Comparison of ENCODE assay signal across 19 cellular contexts in the genomic region with DNA sequence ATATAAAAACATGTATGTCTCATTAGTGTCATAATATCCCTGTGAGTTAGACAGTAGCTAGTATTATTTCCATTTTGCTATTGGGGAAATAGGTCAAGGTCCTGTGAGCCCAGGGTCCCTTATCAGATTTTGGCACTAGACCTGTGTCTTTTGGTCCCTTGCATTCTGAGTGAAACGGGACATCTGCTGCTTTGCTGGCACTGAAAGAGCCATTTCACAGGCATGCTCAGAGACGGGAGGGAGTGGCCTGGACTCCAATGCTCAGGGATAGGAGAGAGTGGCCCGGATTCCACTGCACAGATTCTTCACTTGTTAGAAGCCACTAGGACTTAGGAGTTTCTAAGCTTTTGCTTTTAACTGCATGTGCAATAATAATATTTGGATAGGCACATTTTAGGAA.
A peak's percentile ranks its signal among the peaks of the same experiment; 100 is the strongest.
DNase-seq lines count a peak whose midpoint lies in the region; ATAC-seq and TF ChIP-seq lines count a peak whose summit lies in the region.
"Had no signal": no experiment of that assay in that cellular context is flagged by ENCODE, and none has a peak within 500 bp of the region (broad histone marks: within the 10 kb centered on the region; RNA-seq: fewer than 3 reads in every experiment).

No MANE protein-coding gene starts in this region.

- no peaks in the 10 kb centered on the region for H3K27me3 Mint-ChIP-seq in activated T-cell treated with anti-CD3 and anti-CD28 coated beads, Interleukin-2, amount 50 U/mL, for 72 hours (ENCODE audit: low read depth)
- no peaks in the 10 kb centered on the region for H3K27me3 Mint-ChIP-seq in activated T-helper 17 cell treated with anti-CD3 and anti-CD28 coated beads, Interleukin-2, amount 50 U/mL, for 72 hours
- H3K27me3 Mint-ChIP-seq: activated B cell treated with CpG ODN at 0.5 μM for 24 hours, T-cell had no signal

- TF ChIP-seq CTCF in smooth muscle cell (IDR thresholded peaks at IDR 0.05; ENCODE audit: borderline replicate concordance, insufficient read depth, poor library complexity, severe bottlenecking), result no peak

- H3K4me1 Mint-ChIP-seq in activated T-cell treated with anti-CD3 and anti-CD28 coated beads, Interleukin-2, amount 50 U/mL, for 72 hours (ENCODE audit: low read depth), result peaks cover 82% of the 10 kb centered on the region
- peaks cover 56% of the 10 kb centered on the region for H3K4me1 Mint-ChIP-seq in activated T-helper 17 cell treated with anti-CD3 and anti-CD28 coated beads, Interleukin-2, amount 50 U/mL, for 72 hours

- H3K27ac Mint-ChIP-seq in activated T-cell treated with anti-CD3 and anti-CD28 coated beads, Interleukin-2, amount 50 U/mL, for 72 hours, result peak overlapping the region; percentile 95
- peak overlapping the region; percentile 99 for H3K27ac Mint-ChIP-seq in activated T-helper 17 cell treated with anti-CD3 and anti-CD28 coated beads, Interleukin-2, amount 50 U/mL, for 72 hours
- H3K27ac Mint-ChIP-seq: activated B cell treated with CpG ODN at 0.5 μM for 24 hours, T-cell had no signal

- no peaks in the 10 kb centered on the region for H4K20me1 ChIP-seq in smooth muscle cell (ENCODE audit: low read depth)

- peaks cover 15% of the 10 kb centered on the region for H3K4me1 ChIP-seq in smooth muscle cell (ENCODE audit: low read depth)
- H3K4me1 ChIP-seq: Peyer's patch, psoas muscle, tibial artery had no signal

- peaks cover 8 to 14% of the 10 kb centered on the region in 2 donors for H3K36me3 Mint-ChIP-seq in activated T-cell treated with anti-CD3 and anti-CD28 coated beads, Interleukin-2, amount 50 U/mL, for 72 hours (ENCODE audit: insufficient read depth in 2 of 2)
- peaks cover 68% of the 10 kb centered on the region for H3K36me3 Mint-ChIP-seq in activated T-helper 17 cell treated with anti-CD3 and anti-CD28 coated beads, Interleukin-2, amount 50 U/mL, for 72 hours (ENCODE audit: low read depth)

- H3K4me2 ChIP-seq in smooth muscle cell, result no peak overlapping the region

- peak overlapping the region; percentile 26 to 35 for H3K4me3 Mint-ChIP-seq in activated T-cell treated with anti-CD3 and anti-CD28 coated beads, Interleukin-2, amount 50 U/mL, for 72 hours
- H3K4me3 Mint-ChIP-seq in activated T-helper 17 cell treated with anti-CD3 and anti-CD28 coated beads, Interleukin-2, amount 50 U/mL, for 72 hours, result peak overlapping the region; percentile 79
- H3K4me3 Mint-ChIP-seq: activated B cell treated with CpG ODN at 0.5 μM for 24 hours, T-cell had no signal

- no peak for ATAC-seq in activated T-cell treated with anti-CD3 and anti-CD28 coated beads, Interleukin-2, amount 50 U/mL, for 72 hours (replicated peaks in 1 of 2)
- ATAC-seq in activated T-helper 17 cell treated with anti-CD3 and anti-CD28 coated beads, Interleukin-2, amount 50 U/mL, for 72 hours (replicated peaks), result no peak
- no peak for ATAC-seq in GM21825 (IDR thresholded peaks at IDR 0.05; ENCODE audit: unreplicated experiment)
- ATAC-seq: activated naive CD4-positive, alpha-beta T cell treated with anti-CD3 and anti-CD28 coated beads, Interleukin-2, amount 50 U/mL, for 72 hours; mucosa of descending colon; psoas muscle; T-cell had no signal

- no peaks in the 10 kb centered on the region for H3K27me3 ChIP-seq in smooth muscle cell (ENCODE audit: low read depth)
- H3K27me3 ChIP-seq: Peyer's patch, tibial artery had no signal

- DNase-seq in activated T-cell treated with anti-CD3 and anti-CD28 coated beads, Interleukin-2, amount 50 U/mL, for 72 hours, result no peak
- DNase-seq in activated T-cell treated with anti-CD3 and anti-CD28 coated beads for 4 hours (no peak), left kidney (ENCODE audit: low read depth, low spot score) (peak; percentile 30), smooth muscle cell (lab: John Stamatoyannopoulos, UW; ENCODE audit: unreplicated experiment) (no peak), NCI-H1417 treated with DMSO at 0.1 percent for 48 hours (lab: John Stamatoyannopoulos, UW) (no peak), NCI-H1436 (lab: John Stamatoyannopoulos, UW) (no peak)
- DNase-seq: ACHN; activated B cell treated with CpG ODN at 0.5 μM for 24 hours; activated CD8-positive, alpha-beta memory T cell treated with anti-CD3 and anti-CD28 coated beads, Interleukin-2, amount 50 U/mL, for 4 hours; mucosa of descending colon; NCI-H69; Peyer's patch; psoas muscle; T-cell; tibial artery had no signal

- no peak overlapping the region for H3K9ac ChIP-seq in smooth muscle cell (ENCODE audit: low read depth)

- no peak overlapping the region for H2AFZ ChIP-seq in smooth muscle cell (ENCODE audit: low read depth)

- peaks cover 35% of the 10 kb centered on the region for H3K79me2 ChIP-seq in smooth muscle cell (ENCODE audit: low read depth)

- 91% methylated on average over 3 of the region's 3 CpGs for WGBS in smooth muscle cell (ENCODE audit: low lambda C conversion rate)

- H3K4me3 ChIP-seq in smooth muscle cell, result no peak overlapping the region
- H3K4me3 ChIP-seq: mucosa of descending colon, Peyer's patch, psoas muscle, tibial artery had no signal

- H3K9me3 ChIP-seq in smooth muscle cell (replicated peaks; ENCODE audit: low read depth), result no peaks in the 10 kb centered on the region
- H3K9me3 ChIP-seq: mucosa of descending colon, Peyer's patch, psoas muscle, tibial artery had no signal

- peak overlapping the region; percentile 9 for H3K27ac ChIP-seq in smooth muscle cell (ENCODE audit: low read depth)
- H3K27ac ChIP-seq: HL-60, Peyer's patch, psoas muscle, tibial artery had no signal

- H3F3A ChIP-seq in smooth muscle cell (ENCODE audit: low read depth), result no peaks in the 10 kb centered on the region

- H3K9me3 Mint-ChIP-seq in activated T-cell treated with anti-CD3 and anti-CD28 coated beads, Interleukin-2, amount 50 U/mL, for 72 hours, result no peaks in the 10 kb centered on the region
- no peaks in the 10 kb centered on the region for H3K9me3 Mint-ChIP-seq in activated T-helper 17 cell treated with anti-CD3 and anti-CD28 coated beads, Interleukin-2, amount 50 U/mL, for 72 hours
- H3K9me3 Mint-ChIP-seq: activated B cell treated with CpG ODN at 0.5 μM for 24 hours; activated naive CD4-positive, alpha-beta T cell treated with anti-CD3 and anti-CD28 coated beads, Interleukin-2, amount 50 U/mL, for 72 hours; T-cell had no signal

- H3K36me3 ChIP-seq in smooth muscle cell (ENCODE audit: low read depth), result no peaks in the 10 kb centered on the region
- H3K36me3 ChIP-seq: Peyer's patch, tibial artery had no signal
